In the genomic region with DNA sequence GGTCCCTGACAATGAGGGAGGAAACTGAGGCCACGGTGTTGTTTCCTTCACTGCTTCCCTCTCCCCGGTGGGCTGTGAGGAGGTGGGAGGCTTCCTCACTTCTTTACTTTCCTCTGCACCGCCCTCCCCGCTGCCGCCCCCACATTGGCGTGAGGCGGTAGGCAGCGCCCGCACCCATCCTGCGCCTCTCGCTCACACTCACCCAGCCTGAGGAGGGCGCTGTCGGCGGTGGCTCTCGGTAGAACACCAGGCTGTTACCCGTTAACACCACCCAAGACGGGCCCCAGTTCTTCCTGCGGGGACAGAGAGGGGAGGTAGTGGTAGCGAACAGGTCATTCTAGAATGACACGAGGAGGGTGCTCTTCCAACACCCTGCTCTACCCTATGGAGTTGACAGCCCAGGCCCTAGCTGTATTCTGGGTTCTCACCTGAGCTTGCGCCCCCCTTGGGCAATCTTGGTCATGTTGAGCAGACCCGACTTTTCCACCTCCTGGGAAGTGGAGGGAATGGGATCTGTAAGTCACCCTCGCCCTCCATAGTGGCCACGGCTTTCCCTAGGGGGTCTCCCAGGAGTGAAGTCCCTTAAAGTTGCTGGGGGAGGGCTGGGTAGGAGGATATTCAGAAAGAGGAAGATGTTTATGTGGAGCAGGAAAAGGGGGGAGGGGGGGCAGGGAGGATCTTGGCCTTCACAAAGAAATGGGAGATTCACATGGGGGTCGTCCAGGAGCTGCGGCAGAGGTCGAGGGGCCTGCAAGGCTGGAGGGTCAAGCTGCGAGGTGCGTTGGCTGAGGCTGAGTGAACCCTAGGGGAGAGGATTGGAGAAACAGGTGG, we compare ENCODE assay signal across 9 cellular contexts. TPM values are rescaled to one million over a fixed set of nuclear protein-coding genes. Genes with fewer than 3 reads are reported as not detected.
DNase-seq lines count a peak whose midpoint lies in the region; ATAC-seq, FAIRE-seq and TF ChIP-seq lines count a peak whose summit lies in the region.
"Had no signal": no experiment of that assay in that cellular context is flagged by ENCODE, and none has a peak within 500 bp of the region (broad histone marks: within the 10 kb centered on the region; RNA-seq: fewer than 3 reads in every experiment).

No MANE protein-coding gene starts in this region.

- 0 out of 2 replicates have a peak overlapping the region, but pooled peaks have one; percentile 55 for H2BK15ac ChIP-seq in H1 (ENCODE audit: low read length)

- peak; percentile 50 to 83 (median 69) for DNase-seq in CD8-positive, alpha-beta T cell
- peak; percentile 96 for DNase-seq in activated CD4-positive, alpha-beta T cell treated with anti-CD3 and anti-CD28 coated beads for 36 hours
- DNase-seq in H1 (ENCODE audit: low read depth in 1 of 2, low spot score in 2 of 2) (peak in 1 of 2 experiments; percentile 79), osteoblast (ENCODE audit: insufficient read length, low spot score, missing footprints) (peak; percentile 76), NCI-H146 treated with DMSO at 0.1 percent for 48 hours (lab: John Stamatoyannopoulos, UW; ENCODE audit: unreplicated experiment) (no peak)
- no peak for DNase-seq in NK-92 treated with Interleukin-12 subunit alpha and Interleukin-12 subunit beta, amount 100 ng/mL, for 24 hours (lab: John Stamatoyannopoulos, UW)

- CTCF ChIA-PET in CD8-positive, alpha-beta T cell (lab: Charles Lee): interaction anchor here (0.9 to 9.4 kb wide), 9 partner anchors 9 to 100 kb away, joined by 3 to 177 read pairs (median 4); a partner anchor contains a TSS
- CTCF ChIA-PET in activated CD4-positive, alpha-beta T cell treated with anti-CD3 and anti-CD28 coated beads for 36 hours (lab: Charles Lee): interaction anchor here (0.6 to 4.6 kb wide), 15 partner anchors 10 to 1358 kb away, joined by 3 to 58 read pairs (median 4); a partner anchor contains a TSS
- CTCF ChIA-PET in H1 (lab: Charles Lee; ENCODE audit: partially characterized antibody): interaction anchor here (0.7 to 25.1 kb wide), 7 partner anchors 10 to 229 kb away, joined by 3 to 441 read pairs (median 3); a partner anchor contains a TSS

- ATAC-seq in CD8-positive, alpha-beta T cell: peak; percentile 22
- ATAC-seq in HG02571 (IDR thresholded peaks at IDR 0.05; ENCODE audit: unreplicated experiment): peak; percentile 42
- ATAC-seq in activated CD4-positive, alpha-beta T cell treated with anti-CD3 and anti-CD28 coated beads for 36 hours: peak; percentile 71
- no peak for ATAC-seq in GM21390 (IDR thresholded peaks at IDR 0.05; ENCODE audit: unreplicated experiment)

- H3K27ac Mint-ChIP-seq in CD8-positive, alpha-beta T cell: peak overlapping the region; percentile 98
- peak overlapping the region; percentile 99 for H3K27ac Mint-ChIP-seq in activated CD4-positive, alpha-beta T cell treated with anti-CD3 and anti-CD28 coated beads for 36 hours

- peak overlapping the region; percentile 3; the same call in 1 of the 2 replicates for H2BK20ac ChIP-seq in H1 (ENCODE audit: low read length)

- no peak overlapping the region for H3K4ac ChIP-seq in H1 (replicated peaks; ENCODE audit: insufficient read length, low read depth, low read length)

- no peaks in the 10 kb centered on the region for H3K27me3 ChIP-seq in CD8-positive, alpha-beta T cell (ENCODE audit: insufficient read depth, low read length)
- H3K27me3 ChIP-seq in H1 (replicated peaks in 1 of 4; ENCODE audit: control insufficient read depth in 3 of 4, extremely low read depth in 1 of 4, insufficient read depth in 3 of 4, low read length in 3 of 4) (peaks cover 20 to 49% (median 42%) of the 10 kb centered on the region in 4 experiments), osteoblast (ENCODE audit: insufficient read depth, low read length) (peaks cover 85% of the 10 kb centered on the region)

- no peak overlapping the region for H2BK5ac ChIP-seq in H1 (ENCODE audit: low read depth, low read length)

- no peak overlapping the region for H3K14ac ChIP-seq in H1 (ENCODE audit: insufficient read length)

- no peak overlapping the region for H4K5ac ChIP-seq in H1 (ENCODE audit: insufficient read length, low read depth, low read length)

- peak; percentile 67 for TF ChIP-seq CTCF in CD8-positive, alpha-beta T cell (IDR thresholded peaks at IDR 0.05)
- TF ChIP-seq CTCF in H1 (IDR thresholded peaks at IDR 0.05; ENCODE audit: control extremely low read depth in 1 of 3, insufficient read depth in 1 of 3, low read depth in 1 of 3, low read length in 3 of 3): peak; percentile 67 to 84 (median 69)
- no peak for TF ChIP-seq CTCF in osteoblast (IDR thresholded peaks at IDR 0.05; ENCODE audit: extremely low read depth, low read depth, low read length)

- H3K79me2 ChIP-seq in H1 (ENCODE audit: control insufficient read depth in 1 of 2, insufficient read depth in 2 of 2, low read length in 2 of 2) (no peaks in the 10 kb centered on the region), osteoblast (ENCODE audit: insufficient read depth, low read length) (no peaks in the 10 kb centered on the region)

- intact Hi-C loops in CD8-positive, alpha-beta T cell (cut with DNase I, micrococcal nuclease): loop anchor here (1.0 to 5.0 kb wide), 5 partner anchors 12 to 266 kb away; a partner anchor contains a TSS
- intact Hi-C loops in activated CD4-positive, alpha-beta T cell treated with anti-CD3 and anti-CD28 coated beads for 36 hours (cut with DNase I, micrococcal nuclease): loop anchor here (1.0 to 5.0 kb wide), 8 partner anchors 14 to 389 kb away; a partner anchor contains a TSS

- FAIRE-seq in H1 (lab: Jason Lieb, UNC): no peak

- peaks cover 8% of the 10 kb centered on the region; the same call in 1 of the 2 replicates for H3K23me2 ChIP-seq in H1 (ENCODE audit: low read depth, low read length)

- H3K4me1 ChIP-seq in CD8-positive, alpha-beta T cell (ENCODE audit: insufficient read depth, low read length): peaks cover 77% of the 10 kb centered on the region
- peaks cover 0 to 25% (median 11%) of the 10 kb centered on the region in 4 experiments; a peak in 6 of 7 replicates for H3K4me1 ChIP-seq in H1 (replicated peaks in 1 of 4; ENCODE audit: control insufficient read depth in 3 of 4, insufficient read depth in 4 of 4, low read length in 3 of 4)
- no peaks in the 10 kb centered on the region for H3K4me1 ChIP-seq in osteoblast (ENCODE audit: insufficient read depth, low read length)

- peak overlapping the region; percentile 15 for H4K91ac ChIP-seq in H1 (replicated peaks; ENCODE audit: insufficient read length, low read length)

- H3K79me1 ChIP-seq in H1 (ENCODE audit: low read depth, low read length): no peaks in the 10 kb centered on the region

- H3K56ac ChIP-seq in H1 (replicated peaks; ENCODE audit: insufficient read length, low read depth, low read length): no peak overlapping the region

- TF ChIP-seq EP300 in H1 (IDR thresholded peaks at IDR 0.05; ENCODE audit: borderline replicate concordance in 1 of 2, low read depth in 2 of 2, low read length in 2 of 2): no peak

- POLR2A ChIA-PET in CD8-positive, alpha-beta T cell (lab: Charles Lee): interaction anchor here (1.0 to 2.6 kb wide), 5 partner anchors 10 to 44 kb away, joined by 3 to 20 read pairs (median 5); a partner anchor contains a TSS
- POLR2A ChIA-PET in activated CD4-positive, alpha-beta T cell treated with anti-CD3 and anti-CD28 coated beads for 36 hours (lab: Charles Lee): interaction anchor here (0.5 to 0.6 kb wide), 2 partner anchors 55 to 112 kb away, joined by 8 to 13 read pairs; no protein-coding TSS in a partner anchor
- POLR2A ChIA-PET in H1 (lab: Charles Lee; ENCODE audit: partially characterized antibody): interaction anchor here (0.6 to 1.1 kb wide), 2 partner anchors 50 kb away, joined by 3 to 5 read pairs; no protein-coding TSS in a partner anchor

- H3K36me3 Mint-ChIP-seq in CD8-positive, alpha-beta T cell: peaks cover 54% of the 10 kb centered on the region
- peaks cover 73% of the 10 kb centered on the region for H3K36me3 Mint-ChIP-seq in activated CD4-positive, alpha-beta T cell treated with anti-CD3 and anti-CD28 coated beads for 36 hours (ENCODE audit: low read depth)

- peak overlapping the region; percentile 99 for H3K4me3 Mint-ChIP-seq in CD8-positive, alpha-beta T cell
- H3K4me3 Mint-ChIP-seq in activated CD4-positive, alpha-beta T cell treated with anti-CD3 and anti-CD28 coated beads for 36 hours: peak overlapping the region; percentile 86

- H3K9ac ChIP-seq in H1 (replicated peaks in 1 of 4; ENCODE audit: extremely low read depth in 1 of 4, low read depth in 3 of 4, low read length in 3 of 4): no peak overlapping the region

- H2AFZ ChIP-seq in H1 (ENCODE audit: low read length) (no peak overlapping the region; the same call in 1 of the 2 replicates), osteoblast (ENCODE audit: low read length) (no peak overlapping the region)

- no peak for TF ChIP-seq POLR2A in H1 (IDR thresholded peaks at IDR 0.05; ENCODE audit: control extremely low read depth in 1 of 2, low read depth in 2 of 2, low read length in 2 of 2)

- no peaks in the 10 kb centered on the region for H3K9me3 ChIP-seq in CD8-positive, alpha-beta T cell (ENCODE audit: low read length)
- H3K9me3 ChIP-seq in H1 (ENCODE audit: insufficient read depth in 2 of 2, low read depth in 1 of 2, low read length in 1 of 2) (no peaks in the 10 kb centered on the region), osteoblast (ENCODE audit: low read depth, low read length) (no peaks in the 10 kb centered on the region)

- no peak overlapping the region for H3K23ac ChIP-seq in H1 (ENCODE audit: insufficient read length)

- no peaks in the 10 kb centered on the region for H3K27me3 Mint-ChIP-seq in CD8-positive, alpha-beta T cell (ENCODE audit: low read depth)
- no peaks in the 10 kb centered on the region for H3K27me3 Mint-ChIP-seq in activated CD4-positive, alpha-beta T cell treated with anti-CD3 and anti-CD28 coated beads for 36 hours

- H2AK5ac ChIP-seq in H1 (ENCODE audit: low read depth, low read length): no peak overlapping the region

- WGBS in H1 (ENCODE audit: extremely low coverage in 1 of 2, insufficient coverage in 1 of 2, insufficient read length in 1 of 2, insufficient replicate concordance in 2 of 2, low coverage in 1 of 2, low lambda C conversion rate in 2 of 2, missing lambda C conversion rate in 1 of 2), 2 experiments: 32% methylated on average over 24 of the region's 29 CpGs; no CpG with 5 or more reads in 1 of the 2 experiments

- peaks cover 84% of the 10 kb centered on the region for H3K4me1 Mint-ChIP-seq in CD8-positive, alpha-beta T cell (ENCODE audit: low read depth)
- peaks cover 62% of the 10 kb centered on the region for H3K4me1 Mint-ChIP-seq in activated CD4-positive, alpha-beta T cell treated with anti-CD3 and anti-CD28 coated beads for 36 hours

- no peak overlapping the region for H2BK120ac ChIP-seq in H1 (replicated peaks; ENCODE audit: low read depth, low read length)

- H3K4me2 ChIP-seq in H1 (ENCODE audit: insufficient read depth in 1 of 2, low read depth in 2 of 2, low read length in 2 of 2) (peak overlapping the region; percentile 88 to 97), osteoblast (ENCODE audit: insufficient read depth, low read length) (peak overlapping the region; percentile 55)

- H4K8ac ChIP-seq in H1 (ENCODE audit: extremely low read depth, insufficient read depth, low read length): no peak overlapping the region

- peak in 1 of 2 experiments; percentile 6; a peak in 1 of 4 replicates for TF ChIP-seq RAD21 in H1 (IDR thresholded peaks at IDR 0.05 in 1 of 2, conservative IDR thresholded peaks at IDR 0.05 in 1 of 2; ENCODE audit: low read depth in 2 of 2, low read length in 2 of 2)

- H3K36me3 ChIP-seq in CD8-positive, alpha-beta T cell (ENCODE audit: insufficient read depth, low read length): peaks cover 39% of the 10 kb centered on the region
- H3K36me3 ChIP-seq in H1 (ENCODE audit: control insufficient read depth in 2 of 4, insufficient read depth in 4 of 4, low read length in 3 of 4) (no peaks in the 10 kb centered on the region), osteoblast (ENCODE audit: insufficient read depth, low read length) (no peaks in the 10 kb centered on the region)

- H4K20me1 ChIP-seq in H1 (replicated peaks in 1 of 2; ENCODE audit: control insufficient read depth in 1 of 2, insufficient read depth in 2 of 2, low read length in 2 of 2) (peaks cover 0 to 4% of the 10 kb centered on the region in 2 experiments), osteoblast (ENCODE audit: insufficient read depth, low read length) (no peaks in the 10 kb centered on the region)

- H3K4me3 ChIP-seq in CD8-positive, alpha-beta T cell (ENCODE audit: low read depth, low read length): peak overlapping the region; percentile 83
- H3K4me3 ChIP-seq in H1 (ENCODE audit: extremely low read depth in 1 of 4, insufficient read depth in 2 of 4, low read depth in 3 of 4, low read length in 4 of 4): peak overlapping the region; percentile 22 to 59 (median 50)
- H3K4me3 ChIP-seq in osteoblast (ENCODE audit: insufficient read depth, low read length): no peak overlapping the region

- peak overlapping the region; percentile 78 for H3K18ac ChIP-seq in H1 (ENCODE audit: extremely low read depth, low read length)

- peak overlapping the region; percentile 80; the same call in 1 of the 2 replicates for H2BK12ac ChIP-seq in H1 (ENCODE audit: low read depth, low read length)

- peak overlapping the region; percentile 95 for H3K27ac ChIP-seq in CD8-positive, alpha-beta T cell (ENCODE audit: low read depth, low read length)
- H3K27ac ChIP-seq in H1 (ENCODE audit: low read depth, low read length) (no peak overlapping the region), osteoblast (ENCODE audit: low read depth, low read length) (no peak overlapping the region)

- H3K9me3 Mint-ChIP-seq in CD8-positive, alpha-beta T cell: no peaks in the 10 kb centered on the region
- no peaks in the 10 kb centered on the region for H3K9me3 Mint-ChIP-seq in activated CD4-positive, alpha-beta T cell treated with anti-CD3 and anti-CD28 coated beads for 36 hours (ENCODE audit: low read depth)

RNA-seq across cellular contexts. Expression of a gene that starts 3.3 kb away (rescaled TPM):
- 100 to 1,000 TPM; 367 to 377 TPM for total RNA-seq in CD8-positive, alpha-beta T cell
- total RNA-seq in activated CD4-positive, alpha-beta T cell treated with anti-CD3 and anti-CD28 coated beads for 36 hours: 100 to 1,000 TPM in 1 of 2 experiments, 10 to 100 TPM in 1; 77.7 to 101 TPM
- total RNA-seq in H1 (2021; fragmentation: NEBNext Ultra II Directional; extraction: Animal tissue kit (Norgen Biotek cat#: 25700)): 2.3 and 3.2 TPM in 2 replicates
- 6.0 and 7.0 TPM in 2 replicates for polyA plus RNA-seq in H1 (2011; rRNA removed)
- 5.3 TPM for polyA plus RNA-seq in H1 (2011; cell fraction: cytosol; rRNA removed)
- polyA plus RNA-seq in H1 (2011; cell fraction: nucleus; rRNA removed): 13.6 TPM
- 3.4 to 4.9 TPM (median 4.3 TPM) in 4 replicates for polyA plus RNA-seq in H1 (2012, experiment 1 of 2)
- 4.3 TPM for polyA plus RNA-seq in H1 (2012, experiment 2 of 2)
- polyA plus RNA-seq in H1 (2013, experiment 1 of 2): 3.3 TPM
- polyA plus RNA-seq in H1 (2013, experiment 2 of 2): 3.0 TPM
- polyA minus RNA-seq in H1 (2011; rRNA and poly(A)+ RNA removed): 2.5 and 4.9 TPM in 2 replicates
- polyA minus RNA-seq in H1 (2011; cell fraction: cytosol; rRNA and poly(A)+ RNA removed): 1.8 TPM
- polyA minus RNA-seq in H1 (2011; cell fraction: nucleus; rRNA and poly(A)+ RNA removed): 2.7 TPM
- total RNA-seq in osteoblast: 0.29 and 0.36 TPM in 2 replicates
- total RNA-seq: lung microvascular endothelial cell had no signal

RNA-seq across cellular contexts. Expression of a gene that starts 11.5 kb away (rescaled TPM):
- 100 to 1,000 TPM; 213 to 226 TPM for total RNA-seq in CD8-positive, alpha-beta T cell
- total RNA-seq in activated CD4-positive, alpha-beta T cell treated with anti-CD3 and anti-CD28 coated beads for 36 hours: 100 to 1,000 TPM; 389 to 583 TPM
- 398 and 407 TPM in 2 replicates for total RNA-seq in H1 (2021; fragmentation: NEBNext Ultra II Directional; extraction: Animal tissue kit (Norgen Biotek cat#: 25700))
- 194 and 255 TPM in 2 replicates for polyA plus RNA-seq in H1 (2011; rRNA removed)
- polyA plus RNA-seq in H1 (2011; cell fraction: cytosol; rRNA removed): 252 TPM
- polyA plus RNA-seq in H1 (2011; cell fraction: nucleus; rRNA removed): 777 TPM
- 284 to 339 TPM (median 323 TPM) in 4 replicates for polyA plus RNA-seq in H1 (2012, experiment 1 of 2)
- polyA plus RNA-seq in H1 (2012, experiment 2 of 2): 230 TPM
- polyA plus RNA-seq in H1 (2013, experiment 1 of 2): 724 TPM
- polyA plus RNA-seq in H1 (2013, experiment 2 of 2): 726 TPM
- polyA minus RNA-seq in H1 (2011; rRNA and poly(A)+ RNA removed): 393 and 430 TPM in 2 replicates
- 168 TPM for polyA minus RNA-seq in H1 (2011; cell fraction: cytosol; rRNA and poly(A)+ RNA removed)
- polyA minus RNA-seq in H1 (2011; cell fraction: nucleus; rRNA and poly(A)+ RNA removed): 352 TPM
- 171 and 187 TPM in 2 replicates for total RNA-seq in osteoblast

RNA-seq across cellular contexts. Expression of a gene that starts 16.8 kb away (rescaled TPM):
- total RNA-seq in CD8-positive, alpha-beta T cell: 1 to 10 TPM in 1 of 2 experiments, under 1 TPM in 1; 0.67 to 1.2 TPM
- total RNA-seq in activated CD4-positive, alpha-beta T cell treated with anti-CD3 and anti-CD28 coated beads for 36 hours: under 1 TPM; 0.40 to 0.73 TPM
- total RNA-seq in H1 (2021; fragmentation: NEBNext Ultra II Directional; extraction: Animal tissue kit (Norgen Biotek cat#: 25700)): 20.6 and 23.5 TPM in 2 replicates
- 25.3 and 31.0 TPM in 2 replicates for polyA plus RNA-seq in H1 (2011; rRNA removed)
- 24.6 TPM for polyA plus RNA-seq in H1 (2011; cell fraction: cytosol; rRNA removed)
- polyA plus RNA-seq in H1 (2011; cell fraction: nucleus; rRNA removed): 86.7 TPM
- 19.9 to 24.3 TPM (median 22.0 TPM) in 4 replicates for polyA plus RNA-seq in H1 (2012, experiment 1 of 2)
- 14.8 TPM for polyA plus RNA-seq in H1 (2012, experiment 2 of 2)
- polyA plus RNA-seq in H1 (2013, experiment 1 of 2): 17.8 TPM
- 16.1 TPM for polyA plus RNA-seq in H1 (2013, experiment 2 of 2)
- polyA minus RNA-seq in H1 (2011; rRNA and poly(A)+ RNA removed): 25.1 and 28.1 TPM in 2 replicates
- 16.2 TPM for polyA minus RNA-seq in H1 (2011; cell fraction: cytosol; rRNA and poly(A)+ RNA removed)
- 30.0 TPM for polyA minus RNA-seq in H1 (2011; cell fraction: nucleus; rRNA and poly(A)+ RNA removed)
- 0.29 and 0.36 TPM in 2 replicates for total RNA-seq in osteoblast
- total RNA-seq: lung microvascular endothelial cell had no signal

RNA-seq across cellular contexts. Expression of a gene that starts 21.3 kb away (rescaled TPM):
- total RNA-seq in CD8-positive, alpha-beta T cell: not detected
- total RNA-seq in activated CD4-positive, alpha-beta T cell treated with anti-CD3 and anti-CD28 coated beads for 36 hours: 1 to 10 TPM; 1.2 to 1.5 TPM
- 7.0 and 10.2 TPM in 2 replicates for total RNA-seq in H1 (2021; fragmentation: NEBNext Ultra II Directional; extraction: Animal tissue kit (Norgen Biotek cat#: 25700))
- polyA plus RNA-seq in H1 (2011; rRNA removed): 18.8 and 31.9 TPM in 2 replicates
- polyA plus RNA-seq in H1 (2011; cell fraction: cytosol; rRNA removed): 30.8 TPM
- polyA plus RNA-seq in H1 (2011; cell fraction: nucleus; rRNA removed): 31.1 TPM
- 10.8 to 13.7 TPM (median 12.5 TPM) in 4 replicates for polyA plus RNA-seq in H1 (2012, experiment 1 of 2)
- 11.1 TPM for polyA plus RNA-seq in H1 (2012, experiment 2 of 2)
- polyA plus RNA-seq in H1 (2013, experiment 1 of 2): 9.0 TPM
- polyA plus RNA-seq in H1 (2013, experiment 2 of 2): 10.3 TPM
- polyA minus RNA-seq in H1 (2011; rRNA and poly(A)+ RNA removed): 16.4 and 33.1 TPM in 2 replicates
- polyA minus RNA-seq in H1 (2011; cell fraction: cytosol; rRNA and poly(A)+ RNA removed): 17.2 TPM
- polyA minus RNA-seq in H1 (2011; cell fraction: nucleus; rRNA and poly(A)+ RNA removed): 12.8 TPM
- 0.88 and 3.3 TPM in 2 replicates for total RNA-seq in osteoblast
- total RNA-seq: lung microvascular endothelial cell had no signal

RNA-seq across cellular contexts. Expression of a gene that starts 41.8 kb away (rescaled TPM):
- under 1 TPM; 0.17 to 0.24 TPM for total RNA-seq in CD8-positive, alpha-beta T cell
- total RNA-seq in activated CD4-positive, alpha-beta T cell treated with anti-CD3 and anti-CD28 coated beads for 36 hours: not detected
- not detected in 2 replicates for total RNA-seq in H1 (2021; fragmentation: NEBNext Ultra II Directional; extraction: Animal tissue kit (Norgen Biotek cat#: 25700))
- polyA plus RNA-seq in H1 (2011; rRNA removed): 0.15 and 0.30 TPM in 2 replicates
- polyA plus RNA-seq in H1 (2011; cell fraction: cytosol; rRNA removed): 0.12 TPM
- 0.26 TPM for polyA plus RNA-seq in H1 (2011; cell fraction: nucleus; rRNA removed)
- 0.51 to 0.74 TPM (median 0.59 TPM) in 4 replicates for polyA plus RNA-seq in H1 (2012, experiment 1 of 2)
- 0.08 TPM for polyA plus RNA-seq in H1 (2012, experiment 2 of 2)
- 0.06 TPM for polyA plus RNA-seq in H1 (2013, experiment 1 of 2)
- polyA plus RNA-seq in H1 (2013, experiment 2 of 2): 0.06 TPM
- 0.07 and 0.28 TPM in 2 replicates for polyA minus RNA-seq in H1 (2011; rRNA and poly(A)+ RNA removed)
- not detected for polyA minus RNA-seq in H1 (2011; cell fraction: cytosol; rRNA and poly(A)+ RNA removed)
- not detected for polyA minus RNA-seq in H1 (2011; cell fraction: nucleus; rRNA and poly(A)+ RNA removed)
- total RNA-seq in osteoblast: not detected in 2 replicates
- total RNA-seq: lung microvascular endothelial cell had no signal

Comparison
In these comparisons a context has a peak if more than half of its experiments do, and no peak if none do; other contexts are left out.
1. DNase-seq: peak in CD8-positive, alpha-beta T cell (7 of 7), activated CD4-positive, alpha-beta T cell treated with anti-CD3 and anti-CD28 coated beads for 36 hours (single experiment) and osteoblast (single experiment); none in NK-92 treated with Interleukin-12 subunit alpha and Interleukin-12 subunit beta, amount 100 ng/mL, for 24 hours (single experiment) and NCI-H146 treated with DMSO at 0.1 percent for 48 hours (single experiment).
2. RNA of a gene that starts 3.3 kb away (total RNA-seq): 367 to 377 TPM in CD8-positive, alpha-beta T cell and 77.7 to 101 TPM in activated CD4-positive, alpha-beta T cell treated with anti-CD3 and anti-CD28 coated beads for 36 hours; 2.3 to 3.2 TPM in H1 and 0.29 to 0.36 TPM in osteoblast; every median in the first group is over 10 times any median in the second.